Comparison of ENCODE assay signal across 1 cellular context in the genomic region with DNA sequence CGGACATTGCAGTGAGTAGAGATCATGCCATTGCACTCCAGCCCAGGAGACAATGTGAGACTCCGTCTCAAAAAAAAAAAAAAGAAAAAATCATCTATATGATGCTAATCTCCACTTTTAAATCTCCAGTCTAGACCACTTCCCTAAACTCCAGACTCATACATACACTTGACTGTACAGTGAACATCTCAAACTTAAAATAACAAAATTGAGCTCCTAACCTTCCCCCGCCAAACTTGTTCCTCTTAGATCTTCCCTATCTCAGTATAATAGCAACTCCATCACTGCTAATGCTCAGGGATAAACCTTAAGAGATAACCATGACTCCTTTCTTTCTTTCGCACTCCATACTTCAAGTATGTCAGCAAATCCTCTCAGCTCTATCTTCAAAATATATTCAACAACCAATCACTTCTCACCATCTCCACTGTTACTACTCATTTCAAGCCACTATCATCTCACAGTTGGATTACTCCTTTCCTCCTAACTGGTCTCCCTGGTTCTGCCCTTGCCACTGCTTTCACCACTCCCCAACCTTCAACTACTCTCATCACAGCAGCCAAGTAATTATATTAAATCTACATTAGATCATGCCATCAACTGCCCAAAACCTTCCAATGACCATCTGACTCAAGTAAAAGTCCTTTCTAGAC.
TF ChIP-seq lines count a peak whose summit lies in the region.

No MANE protein-coding gene starts in this region.

TF ChIP-seq in K562, 482 proteins besides CTCF, POLR2A, EP300 and RAD21:
- TF ChIP-seq RBBP5 (IDR thresholded peaks at IDR 0.05; ENCODE audit: borderline replicate concordance, insufficient read depth, low read length, poor library complexity, severe bottlenecking): no peak
- no peak for TF ChIP-seq ZNF184 (CRISPR knock-in tag; IDR thresholded peaks at IDR 0.05)
- TF ChIP-seq FOXK1 (CRISPR knock-in tag; IDR thresholded peaks at IDR 0.05; ENCODE audit: borderline replicate concordance): no peak
- no peak for TF ChIP-seq CBX5 (IDR thresholded peaks at IDR 0.05; ENCODE audit: borderline replicate concordance, low read depth)
- no peak for TF ChIP-seq SUPT5H (IDR thresholded peaks at IDR 0.05)
- no peak for TF ChIP-seq HMG20B (CRISPR knock-in tag; IDR thresholded peaks at IDR 0.05)
- no peak for TF ChIP-seq ZNF212 (CRISPR knock-in tag; IDR thresholded peaks at IDR 0.05)
- TF ChIP-seq ZNF253 (CRISPR knock-in tag; conservative IDR thresholded peaks at IDR 0.05): no peak
- TF ChIP-seq HDAC1 (IDR thresholded peaks at IDR 0.05): no peak
- no peak for TF ChIP-seq ZNF57 (CRISPR knock-in tag; IDR thresholded peaks at IDR 0.05)
- no peak for TF ChIP-seq DNMT1 (IDR thresholded peaks at IDR 0.05)
- no peak for TF ChIP-seq TCF3 (CRISPR knock-in tag; IDR thresholded peaks at IDR 0.05)
- TF ChIP-seq HDGF (IDR thresholded peaks at IDR 0.05): no peak
- TF ChIP-seq ZNF134 (CRISPR knock-in tag; conservative IDR thresholded peaks at IDR 0.05): no peak
- TF ChIP-seq ZNF124 (CRISPR knock-in tag; IDR thresholded peaks at IDR 0.05): no peak
- TF ChIP-seq, protein P1, sequence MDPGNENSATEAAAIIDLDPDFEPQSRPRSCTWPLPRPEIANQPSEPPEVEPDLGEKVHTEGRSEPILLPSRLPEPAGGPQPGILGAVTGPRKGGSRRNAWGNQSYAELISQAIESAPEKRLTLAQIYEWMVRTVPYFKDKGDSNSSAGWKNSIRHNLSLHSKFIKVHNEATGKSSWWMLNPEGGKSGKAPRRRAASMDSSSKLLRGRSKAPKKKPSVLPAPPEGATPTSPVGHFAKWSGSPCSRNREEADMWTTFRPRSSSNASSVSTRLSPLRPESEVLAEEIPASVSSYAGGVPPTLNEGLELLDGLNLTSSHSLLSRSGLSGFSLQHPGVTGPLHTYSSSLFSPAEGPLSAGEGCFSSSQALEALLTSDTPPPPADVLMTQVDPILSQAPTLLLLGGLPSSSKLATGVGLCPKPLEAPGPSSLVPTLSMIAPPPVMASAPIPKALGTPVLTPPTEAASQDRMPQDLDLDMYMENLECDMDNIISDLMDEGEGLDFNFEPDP (CRISPR knock-in tag; IDR thresholded peaks at IDR 0.05): no peak
- 0 out of 2 replicates have a peak, but pooled peaks have one; percentile 22 for TF ChIP-seq SMARCE1 (IDR thresholded peaks at IDR 0.05)
- peak; percentile 52; the same call in 1 of the 2 replicates for TF ChIP-seq NBN (IDR thresholded peaks at IDR 0.05; ENCODE audit: low read depth)
- no peak for TF ChIP-seq MED1 (CRISPR knock-in tag; IDR thresholded peaks at IDR 0.05; ENCODE audit: borderline replicate concordance)
- no peak for TF ChIP-seq SIRT6 (IDR thresholded peaks at IDR 0.05; ENCODE audit: low read depth, low read length)
- no peak for TF ChIP-seq PHF21A (IDR thresholded peaks at IDR 0.05; ENCODE audit: borderline replicate concordance, low read depth)
- no peak for TF ChIP-seq EWSR1 (IDR thresholded peaks at IDR 0.05; ENCODE audit: borderline replicate concordance, low read depth, partially characterized antibody)
- TF ChIP-seq RBM14 (IDR thresholded peaks at IDR 0.05; ENCODE audit: borderline replicate concordance, insufficient read depth, low read depth, low read length): no peak
- no peak for TF ChIP-seq SP2 (IDR thresholded peaks at IDR 0.05; ENCODE audit: extremely low read depth, low read depth, low read length, poor library complexity, severe bottlenecking)
- no peak for TF ChIP-seq ZNF143 (CRISPR knock-in tag; IDR thresholded peaks at IDR 0.05)
- TF ChIP-seq, protein P2, sequence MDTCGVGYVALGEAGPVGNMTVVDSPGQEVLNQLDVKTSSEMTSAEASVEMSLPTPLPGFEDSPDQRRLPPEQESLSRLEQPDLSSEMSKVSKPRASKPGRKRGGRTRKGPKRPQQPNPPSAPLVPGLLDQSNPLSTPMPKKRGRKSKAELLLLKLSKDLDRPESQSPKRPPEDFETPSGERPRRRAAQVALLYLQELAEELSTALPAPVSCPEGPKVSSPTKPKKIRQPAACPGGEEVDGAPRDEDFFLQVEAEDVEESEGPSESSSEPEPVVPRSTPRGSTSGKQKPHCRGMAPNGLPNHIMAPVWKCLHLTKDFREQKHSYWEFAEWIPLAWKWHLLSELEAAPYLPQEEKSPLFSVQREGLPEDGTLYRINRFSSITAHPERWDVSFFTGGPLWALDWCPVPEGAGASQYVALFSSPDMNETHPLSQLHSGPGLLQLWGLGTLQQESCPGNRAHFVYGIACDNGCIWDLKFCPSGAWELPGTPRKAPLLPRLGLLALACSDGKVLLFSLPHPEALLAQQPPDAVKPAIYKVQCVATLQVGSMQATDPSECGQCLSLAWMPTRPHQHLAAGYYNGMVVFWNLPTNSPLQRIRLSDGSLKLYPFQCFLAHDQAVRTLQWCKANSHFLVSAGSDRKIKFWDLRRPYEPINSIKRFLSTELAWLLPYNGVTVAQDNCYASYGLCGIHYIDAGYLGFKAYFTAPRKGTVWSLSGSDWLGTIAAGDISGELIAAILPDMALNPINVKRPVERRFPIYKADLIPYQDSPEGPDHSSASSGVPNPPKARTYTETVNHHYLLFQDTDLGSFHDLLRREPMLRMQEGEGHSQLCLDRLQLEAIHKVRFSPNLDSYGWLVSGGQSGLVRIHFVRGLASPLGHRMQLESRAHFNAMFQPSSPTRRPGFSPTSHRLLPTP (IDR thresholded peaks at IDR 0.05; ENCODE audit: borderline replicate concordance, extremely low read depth, insufficient read length): no peak
- no peak for TF ChIP-seq GATA2 (CRISPR knock-in tag; IDR thresholded peaks at IDR 0.05)
- TF ChIP-seq, protein P3, sequence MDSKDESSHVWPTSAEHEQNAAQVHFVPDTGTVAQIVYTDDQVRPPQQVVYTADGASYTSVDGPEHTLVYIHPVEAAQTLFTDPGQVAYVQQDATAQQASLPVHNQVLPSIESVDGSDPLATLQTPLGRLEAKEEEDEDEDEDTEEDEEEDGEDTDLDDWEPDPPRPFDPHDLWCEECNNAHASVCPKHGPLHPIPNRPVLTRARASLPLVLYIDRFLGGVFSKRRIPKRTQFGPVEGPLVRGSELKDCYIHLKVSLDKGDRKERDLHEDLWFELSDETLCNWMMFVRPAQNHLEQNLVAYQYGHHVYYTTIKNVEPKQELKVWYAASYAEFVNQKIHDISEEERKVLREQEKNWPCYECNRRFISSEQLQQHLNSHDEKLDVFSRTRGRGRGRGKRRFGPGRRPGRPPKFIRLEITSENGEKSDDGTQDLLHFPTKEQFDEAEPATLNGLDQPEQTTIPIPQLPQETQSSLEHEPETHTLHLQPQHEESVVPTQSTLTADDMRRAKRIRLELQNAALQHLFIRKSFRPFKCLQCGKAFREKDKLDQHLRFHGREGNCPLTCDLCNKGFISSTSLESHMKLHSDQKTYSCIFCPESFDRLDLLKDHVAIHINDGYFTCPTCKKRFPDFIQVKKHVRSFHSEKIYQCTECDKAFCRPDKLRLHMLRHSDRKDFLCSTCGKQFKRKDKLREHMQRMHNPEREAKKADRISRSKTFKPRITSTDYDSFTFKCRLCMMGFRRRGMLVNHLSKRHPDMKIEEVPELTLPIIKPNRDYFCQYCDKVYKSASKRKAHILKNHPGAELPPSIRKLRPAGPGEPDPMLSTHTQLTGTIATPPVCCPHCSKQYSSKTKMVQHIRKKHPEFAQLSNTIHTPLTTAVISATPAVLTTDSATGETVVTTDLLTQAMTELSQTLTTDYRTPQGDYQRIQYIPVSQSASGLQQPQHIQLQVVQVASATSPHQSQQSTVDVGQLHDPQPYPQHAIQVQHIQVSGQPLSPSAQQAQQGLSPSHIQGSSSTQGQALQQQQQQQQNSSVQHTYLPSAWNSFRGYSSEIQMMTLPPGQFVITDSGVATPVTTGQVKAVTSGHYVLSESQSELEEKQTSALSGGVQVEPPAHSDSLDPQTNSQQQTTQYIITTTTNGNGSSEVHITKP (IDR thresholded peaks at IDR 0.05; ENCODE audit: partially characterized antibody): peak; percentile 67
- TF ChIP-seq MYNN (IDR thresholded peaks at IDR 0.05): no peak
- TF ChIP-seq MYNN (CRISPR knock-in tag; IDR thresholded peaks at IDR 0.05): no peak
- TF ChIP-seq RCOR1 (IDR thresholded peaks at IDR 0.05; ENCODE audit: borderline replicate concordance in 1 of 2, low read depth in 2 of 2, low read length in 2 of 2): no peak
- TF ChIP-seq RBM15 (IDR thresholded peaks at IDR 0.05; ENCODE audit: insufficient read depth, low read length): no peak
- TF ChIP-seq MEIS2 (IDR thresholded peaks at IDR 0.05; ENCODE audit: partially characterized antibody): no peak
- no peak for TF ChIP-seq WHSC1 (IDR thresholded peaks at IDR 0.05; ENCODE audit: low read length)
- TF ChIP-seq SPI1 (IDR thresholded peaks at IDR 0.05; ENCODE audit: borderline replicate concordance, low read depth, low read length): peak; percentile 81
- TF ChIP-seq SMARCA4 (IDR thresholded peaks at IDR 0.05): 0 out of 2 replicates have a peak, but pooled peaks have one; percentile 14
- TF ChIP-seq ZNF175 (CRISPR knock-in tag; IDR thresholded peaks at IDR 0.05; ENCODE audit: low read depth): no peak
- TF ChIP-seq PYGO2 (tag; IDR thresholded peaks at IDR 0.05): no peak
- TF ChIP-seq MAFK (IDR thresholded peaks at IDR 0.05; ENCODE audit: low read length): no peak
- no peak for TF ChIP-seq ZNF146 (CRISPR knock-in tag; IDR thresholded peaks at IDR 0.05; ENCODE audit: unreplicated experiment)
- TF ChIP-seq, protein P4, sequence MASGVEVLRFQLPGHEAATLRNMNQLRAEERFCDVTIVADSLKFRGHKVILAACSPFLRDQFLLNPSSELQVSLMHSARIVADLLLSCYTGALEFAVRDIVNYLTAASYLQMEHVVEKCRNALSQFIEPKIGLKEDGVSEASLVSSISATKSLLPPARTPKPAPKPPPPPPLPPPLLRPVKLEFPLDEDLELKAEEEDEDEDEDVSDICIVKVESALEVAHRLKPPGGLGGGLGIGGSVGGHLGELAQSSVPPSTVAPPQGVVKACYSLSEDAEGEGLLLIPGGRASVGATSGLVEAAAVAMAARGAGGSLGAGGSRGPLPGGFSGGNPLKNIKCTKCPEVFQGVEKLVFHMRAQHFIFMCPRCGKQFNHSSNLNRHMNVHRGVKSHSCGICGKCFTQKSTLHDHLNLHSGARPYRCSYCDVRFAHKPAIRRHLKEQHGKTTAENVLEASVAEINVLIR (CRISPR knock-in tag; IDR thresholded peaks at IDR 0.05): no peak
- TF ChIP-seq DPF2 (IDR thresholded peaks at IDR 0.05): peak; percentile 12; the same call in 1 of the 2 replicates
- no peak for TF ChIP-seq POLR2AphosphoS2 (IDR thresholded peaks at IDR 0.05; ENCODE audit: low read length)
- TF ChIP-seq, protein P5, sequence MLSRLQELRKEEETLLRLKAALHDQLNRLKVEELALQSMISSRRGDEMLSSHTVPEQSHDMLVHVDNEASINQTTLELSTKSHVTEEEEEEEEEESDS (CRISPR knock-in tag; IDR thresholded peaks at IDR 0.05): no peak
- no peak for TF ChIP-seq BMI1 (IDR thresholded peaks at IDR 0.05; ENCODE audit: low read length)
- TF ChIP-seq PHB (CRISPR knock-in tag; IDR thresholded peaks at IDR 0.05): no peak
- TF ChIP-seq ZEB2 (IDR thresholded peaks at IDR 0.05): no peak
- TF ChIP-seq, protein P6, sequence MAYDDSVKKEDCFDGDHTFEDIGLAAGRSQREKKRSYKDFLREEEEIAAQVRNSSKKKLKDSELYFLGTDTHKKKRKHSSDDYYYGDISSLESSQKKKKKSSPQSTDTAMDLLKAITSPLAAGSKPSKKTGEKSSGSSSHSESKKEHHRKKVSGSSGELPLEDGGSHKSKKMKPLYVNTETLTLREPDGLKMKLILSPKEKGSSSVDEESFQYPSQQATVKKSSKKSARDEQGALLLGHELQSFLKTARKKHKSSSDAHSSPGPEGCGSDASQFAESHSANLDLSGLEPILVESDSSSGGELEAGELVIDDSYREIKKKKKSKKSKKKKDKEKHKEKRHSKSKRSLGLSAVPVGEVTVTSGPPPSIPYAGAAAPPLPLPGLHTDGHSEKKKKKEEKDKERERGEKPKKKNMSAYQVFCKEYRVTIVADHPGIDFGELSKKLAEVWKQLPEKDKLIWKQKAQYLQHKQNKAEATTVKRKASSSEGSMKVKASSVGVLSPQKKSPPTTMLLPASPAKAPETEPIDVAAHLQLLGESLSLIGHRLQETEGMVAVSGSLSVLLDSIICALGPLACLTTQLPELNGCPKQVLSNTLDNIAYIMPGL (CRISPR knock-in tag; IDR thresholded peaks at IDR 0.05): no peak
- TF ChIP-seq, protein P7, sequence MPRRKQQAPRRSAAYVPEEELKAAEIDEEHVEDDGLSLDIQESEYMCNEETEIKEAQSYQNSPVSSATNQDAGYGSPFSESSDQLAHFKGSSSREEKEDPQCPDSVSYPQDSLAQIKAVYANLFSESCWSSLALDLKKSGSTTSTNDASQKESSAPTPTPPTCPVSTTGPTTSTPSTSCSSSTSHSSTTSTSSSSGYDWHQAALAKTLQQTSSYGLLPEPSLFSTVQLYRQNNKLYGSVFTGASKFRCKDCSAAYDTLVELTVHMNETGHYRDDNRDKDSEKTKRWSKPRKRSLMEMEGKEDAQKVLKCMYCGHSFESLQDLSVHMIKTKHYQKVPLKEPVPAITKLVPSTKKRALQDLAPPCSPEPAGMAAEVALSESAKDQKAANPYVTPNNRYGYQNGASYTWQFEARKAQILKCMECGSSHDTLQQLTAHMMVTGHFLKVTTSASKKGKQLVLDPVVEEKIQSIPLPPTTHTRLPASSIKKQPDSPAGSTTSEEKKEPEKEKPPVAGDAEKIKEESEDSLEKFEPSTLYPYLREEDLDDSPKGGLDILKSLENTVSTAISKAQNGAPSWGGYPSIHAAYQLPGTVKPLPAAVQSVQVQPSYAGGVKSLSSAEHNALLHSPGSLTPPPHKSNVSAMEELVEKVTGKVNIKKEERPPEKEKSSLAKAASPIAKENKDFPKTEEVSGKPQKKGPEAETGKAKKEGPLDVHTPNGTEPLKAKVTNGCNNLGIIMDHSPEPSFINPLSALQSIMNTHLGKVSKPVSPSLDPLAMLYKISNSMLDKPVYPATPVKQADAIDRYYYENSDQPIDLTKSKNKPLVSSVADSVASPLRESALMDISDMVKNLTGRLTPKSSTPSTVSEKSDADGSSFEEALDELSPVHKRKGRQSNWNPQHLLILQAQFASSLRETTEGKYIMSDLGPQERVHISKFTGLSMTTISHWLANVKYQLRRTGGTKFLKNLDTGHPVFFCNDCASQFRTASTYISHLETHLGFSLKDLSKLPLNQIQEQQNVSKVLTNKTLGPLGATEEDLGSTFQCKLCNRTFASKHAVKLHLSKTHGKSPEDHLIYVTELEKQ (CRISPR knock-in tag; IDR thresholded peaks at IDR 0.05): no peak
- no peak for TF ChIP-seq IRF2 (CRISPR knock-in tag; IDR thresholded peaks at IDR 0.05)
- TF ChIP-seq ZNF75A (CRISPR knock-in tag; IDR thresholded peaks at IDR 0.05): no peak
- TF ChIP-seq LARP7 (IDR thresholded peaks at IDR 0.05): no peak
- no peak for TF ChIP-seq DMBX1 (CRISPR knock-in tag; IDR thresholded peaks at IDR 0.05; ENCODE audit: borderline replicate concordance)
- TF ChIP-seq ZNF316 (IDR thresholded peaks at IDR 0.05): peak; percentile 39; the same call in 1 of the 2 replicates
- no peak for TF ChIP-seq COPS2 (conservative IDR thresholded peaks at IDR 0.05)
- TF ChIP-seq SMAD4 (CRISPR knock-in tag; conservative IDR thresholded peaks at IDR 0.05): peak; percentile 76
- TF ChIP-seq SAFB (IDR thresholded peaks at IDR 0.05; ENCODE audit: borderline replicate concordance, low read depth, low read length): no peak
- no peak for TF ChIP-seq ZNF644 (tag; IDR thresholded peaks at IDR 0.05; ENCODE audit: low read depth)
- no peak for TF ChIP-seq U2AF1 (optimal IDR thresholded peaks at IDR 0.05; ENCODE audit: low read depth, low read length)
- no peak for TF ChIP-seq PTRF (tag; IDR thresholded peaks at IDR 0.05)
- TF ChIP-seq MBD2 (IDR thresholded peaks at IDR 0.05; ENCODE audit: borderline replicate concordance, low read depth): no peak
- no peak for TF ChIP-seq RBM25 (IDR thresholded peaks at IDR 0.05; ENCODE audit: low read depth, low read length, severe bottlenecking)
- no peak for TF ChIP-seq MEF2D (tag; conservative IDR thresholded peaks at IDR 0.05; ENCODE audit: low read depth)
